8 cellular contexts compared by ENCODE assay signal in the genomic region with DNA sequence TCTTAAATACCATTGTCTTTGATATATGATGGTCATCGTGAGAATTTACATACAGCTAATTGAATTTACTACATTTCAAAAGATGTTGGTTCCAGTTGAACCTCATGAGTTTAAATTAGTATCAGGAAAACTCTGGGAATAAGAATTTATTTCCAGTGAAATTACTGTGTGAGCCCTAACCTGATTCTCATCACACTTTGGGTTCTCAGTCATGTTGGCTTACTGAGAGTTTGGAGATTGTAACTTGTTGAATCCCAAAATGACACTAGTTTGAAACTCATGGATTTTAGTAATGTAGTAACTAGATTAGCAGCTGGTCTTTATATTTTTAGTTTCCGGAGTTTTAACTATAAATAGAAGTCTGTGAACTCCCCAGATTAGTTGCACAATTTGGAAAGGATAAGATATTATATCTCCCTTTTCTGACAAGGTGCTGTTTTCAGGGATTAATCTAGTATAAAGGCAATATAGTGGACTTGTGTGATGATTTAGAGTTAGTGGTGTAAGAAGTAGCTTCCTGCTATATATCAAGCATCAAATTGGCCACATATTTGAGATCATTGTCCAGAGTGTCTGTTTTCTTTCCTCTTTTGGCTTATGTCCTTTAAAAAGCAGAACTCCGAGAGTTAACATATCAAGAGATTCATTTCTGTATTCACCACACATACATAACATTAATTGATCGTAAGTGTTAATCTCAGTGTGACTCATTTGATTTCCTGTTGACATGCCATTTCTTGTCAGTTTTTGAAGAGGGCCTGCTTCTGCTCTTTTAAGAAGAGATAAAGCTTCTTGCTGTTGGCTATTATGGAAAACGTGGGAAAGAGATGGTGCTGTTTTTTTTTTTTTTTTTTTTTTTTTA. TPM values are rescaled to one million over a fixed set of nuclear protein-coding genes. Genes with fewer than 3 reads are reported as not detected.
DNase-seq lines count a peak whose midpoint lies in the region; FAIRE-seq and TF ChIP-seq lines count a peak whose summit lies in the region.

No MANE protein-coding gene starts in this region.

- H3K9me3 ChIP-seq in Peyer's patch (no peaks in the 10 kb centered on the region), endocrine pancreas (ENCODE audit: control insufficient read depth, low read length) (no peaks in the 10 kb centered on the region), prostate gland (no peaks in the 10 kb centered on the region)

- H3K4me1 ChIP-seq in Peyer's patch (peaks cover 0 to 43% (median 6%) of the 10 kb centered on the region in 4 donors), endocrine pancreas (ENCODE audit: control insufficient read depth, insufficient read depth, low read length) (peaks cover 24% of the 10 kb centered on the region), prostate gland (replicated peaks) (no peaks in the 10 kb centered on the region)

- FAIRE-seq in GM12892 (lab: Jason Lieb, UNC), result peak; percentile 71

- peaks cover 0 to 16% (median 0%) of the 10 kb centered on the region in 3 donors for H3K36me3 ChIP-seq in Peyer's patch
- no peaks in the 10 kb centered on the region for H3K36me3 ChIP-seq in endocrine pancreas (ENCODE audit: control insufficient read depth, insufficient read depth, low read length)
- H3K36me3 ChIP-seq in prostate gland, result no peaks in the 10 kb centered on the region

- 44% methylated on average over 5 of the region's 5 CpGs for WGBS in prostate gland

- H3K27me3 ChIP-seq in Peyer's patch (no peaks in the 10 kb centered on the region), endocrine pancreas (ENCODE audit: control insufficient read depth, insufficient read depth, low read length) (no peaks in the 10 kb centered on the region), prostate gland (replicated peaks; ENCODE audit: insufficient read depth) (no peaks in the 10 kb centered on the region)

- no peak for TF ChIP-seq POLR2A in GM12892 (IDR thresholded peaks at IDR 0.05; ENCODE audit: low read depth, low read length)
- TF ChIP-seq POLR2A in Peyer's patch (IDR thresholded peaks at IDR 0.05), result no peak
- TF ChIP-seq POLR2A in prostate gland (IDR thresholded peaks at IDR 0.05), result no peak

- H3K9ac ChIP-seq in endocrine pancreas (ENCODE audit: control insufficient read depth, insufficient read depth, low read length), result no peak overlapping the region

- H3K27ac ChIP-seq in Peyer's patch, result peak overlapping the region; percentile 71 to 88 (median 84)
- H3K27ac ChIP-seq in prostate gland, result peak overlapping the region; percentile 75 to 83

- DNase-seq in GM12892 (ENCODE audit: insufficient read length), result no peak
- no peak for DNase-seq in Peyer's patch
- no peak for DNase-seq in prostate gland (ENCODE audit: low spot score)
- DNase-seq in DMS79 treated with DMSO at 0.1 percent for 48 hours (lab: John Stamatoyannopoulos, UW), result no peak
- no peak for DNase-seq in effector CD4-positive, alpha-beta T cell
- no peak for DNase-seq in OCI-M2 (lab: John Stamatoyannopoulos, UW; ENCODE audit: unreplicated experiment)
- no peak for DNase-seq in medulla oblongata (ENCODE audit: extremely low spot score)

- H3K4me3 ChIP-seq in Peyer's patch (no peak overlapping the region), endocrine pancreas (ENCODE audit: control insufficient read depth, insufficient read depth, low read length) (peak overlapping the region; percentile 40), prostate gland (no peak overlapping the region)

- TF ChIP-seq CTCF in Peyer's patch (IDR thresholded peaks at IDR 0.05) (no peak), prostate gland (IDR thresholded peaks at IDR 0.05) (no peak)

- intact Hi-C loops in prostate gland (cut with DNase I), result no loop called here

RNA-seq across cellular contexts. Expression of a gene that starts 15.7 kb away (rescaled TPM):
- 283 TPM for polyA plus RNA-seq in GM12892 (2012; ENCODE audit: missing spikeins)
- total RNA-seq in Peyer's patch (100 to 1,000 TPM in 2 of 4 donors, 10 to 100 TPM in 2; 83.3 to 132 (median 106) TPM), prostate gland (100 to 1,000 TPM; 114 to 161 TPM)

RNA-seq across cellular contexts. Expression of a gene that starts 18.4 kb away (rescaled TPM):
- polyA plus RNA-seq in GM12892 (2012; ENCODE audit: missing spikeins), result 21.2 TPM
- total RNA-seq in Peyer's patch, result 100 to 1,000 TPM in 1 of 4 donors, 10 to 100 TPM in 3; 39.9 to 172 (median 58.9) TPM
- 10 to 100 TPM; 38.7 to 50.1 TPM for total RNA-seq in prostate gland
